Comparison of ENCODE assay signal across 28 cellular contexts in the genomic region with DNA sequence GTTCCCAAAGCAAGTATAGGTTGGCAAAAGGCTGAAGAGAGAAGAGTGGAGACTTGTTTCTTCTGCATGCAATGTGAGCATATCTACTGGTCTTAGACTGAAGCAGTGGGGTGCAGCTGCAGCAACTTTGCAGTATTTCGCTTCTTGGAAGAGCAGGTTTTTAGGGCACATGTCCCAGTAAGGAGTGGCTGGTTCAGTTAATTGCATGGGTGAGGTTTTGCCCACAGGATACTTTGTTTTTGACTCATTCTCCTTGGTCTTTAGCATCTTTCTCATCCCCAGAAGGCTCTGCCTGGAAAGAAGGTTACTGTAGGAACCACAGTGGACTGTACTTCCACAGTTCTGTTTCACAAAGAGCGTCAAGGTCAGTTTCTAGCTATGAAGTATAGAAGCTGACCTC.
"Had no signal": no experiment of that assay in that cellular context is flagged by ENCODE, and none has a peak within 500 bp of the region (broad histone marks: within the 10 kb centered on the region; RNA-seq: fewer than 3 reads in every experiment).

No MANE protein-coding gene starts in this region.

- H3K9me3 ChIP-seq: neutrophil, pancreas, psoas muscle, right lobe of liver, sigmoid colon, spleen, stomach, thoracic aorta, thyroid gland, tibial nerve, upper lobe of left lung, vagina had no signal

- H3K4me1 ChIP-seq: pancreas, right lobe of liver, stomach, tibial nerve, vagina had no signal

- H3K27ac ChIP-seq: neutrophil, pancreas, psoas muscle, right lobe of liver, sigmoid colon, skin epidermis, spleen, stomach, thoracic aorta, thyroid gland, tibial nerve, upper lobe of left lung, vagina had no signal

- H3K4me3 ChIP-seq: pancreas, psoas muscle, right lobe of liver, sigmoid colon, skin epidermis, smooth muscle cell, spleen, stomach, thoracic aorta, thyroid gland, tibial nerve, upper lobe of left lung, vagina had no signal

- FAIRE-seq: pancreas, urothelium cell line had no signal

- H3K4me2 ChIP-seq: smooth muscle cell had no signal

- H3K36me3 ChIP-seq: neutrophil, pancreas, right lobe of liver, sigmoid colon, spleen, stomach, thoracic aorta, thyroid gland, tibial nerve, upper lobe of left lung, vagina had no signal

- ATAC-seq: naive thymus-derived CD8-positive, alpha-beta T cell; natural killer cell treated with Interleukin-12 subunit alpha and Interleukin-12 subunit beta and Interleukin-15 and Interleukin-18, amount 100 ng/mL, for 72 hours; pancreas; psoas muscle; right cardiac atrium; right lobe of liver; stimulated activated effector memory CD8-positive, alpha-beta T cell treated with anti-CD3 and anti-CD28 coated beads, Interleukin-12 subunit alpha, Interleukin-12 subunit beta, amount 100 ng/mL, for 72 hours; stimulated activated naive B cell treated with anti-CD40 and anti-IgM and Interleukin-4, amounts not matched to agents 10 μg/mL and 1 μg/mL and 100 μg/mL, for 72 hours had no signal

- H3K27me3 ChIP-seq: neutrophil, pancreas, right lobe of liver, sigmoid colon, spleen, stomach, thyroid gland, tibial nerve, upper lobe of left lung, vagina had no signal

- DNase-seq: naive thymus-derived CD8-positive, alpha-beta T cell; nephron progenitor cell; nucleus accumbens; pancreas; psoas muscle; right cardiac atrium; right lobe of liver; sigmoid colon; spleen; stimulated activated CD4-positive, alpha-beta T cell treated with anti-CD3 and anti-CD28 coated beads, Interleukin-12 subunit alpha, Interleukin-12 subunit beta, amount 100 ng/mL, for 4 hours; stimulated activated CD4-positive, alpha-beta T cell treated with anti-CD3 and anti-CD28 coated beads, Interleukin-1b, Interleukin-23, amount 100 ng/mL, for 48 hours; stimulated activated CD4-positive, alpha-beta T cell treated with anti-CD3 and anti-CD28 coated beads, Interleukin-2, amount 100 ng/mL, for 48 hours; stimulated activated CD4-positive, alpha-beta T cell treated with anti-CD3 and anti-CD28 coated beads, Interleukin-4, amount 100 ng/mL, for 24 hours; stimulated activated naive B cell treated with anti-CD40 and anti-IgM and Interleukin-4, amounts not matched to agents 10 μg/mL and 1 μg/mL and 100 μg/mL, for 72 hours; stimulated activated naive CD4-positive, alpha-beta T cell treated with Interleukin-2 at 50 U/mL for 16 hours; stomach; thyroid gland; trophoblast cell; upper lobe of left lung had no signal
